8 cellular contexts compared by ENCODE assay signal in the genomic region with DNA sequence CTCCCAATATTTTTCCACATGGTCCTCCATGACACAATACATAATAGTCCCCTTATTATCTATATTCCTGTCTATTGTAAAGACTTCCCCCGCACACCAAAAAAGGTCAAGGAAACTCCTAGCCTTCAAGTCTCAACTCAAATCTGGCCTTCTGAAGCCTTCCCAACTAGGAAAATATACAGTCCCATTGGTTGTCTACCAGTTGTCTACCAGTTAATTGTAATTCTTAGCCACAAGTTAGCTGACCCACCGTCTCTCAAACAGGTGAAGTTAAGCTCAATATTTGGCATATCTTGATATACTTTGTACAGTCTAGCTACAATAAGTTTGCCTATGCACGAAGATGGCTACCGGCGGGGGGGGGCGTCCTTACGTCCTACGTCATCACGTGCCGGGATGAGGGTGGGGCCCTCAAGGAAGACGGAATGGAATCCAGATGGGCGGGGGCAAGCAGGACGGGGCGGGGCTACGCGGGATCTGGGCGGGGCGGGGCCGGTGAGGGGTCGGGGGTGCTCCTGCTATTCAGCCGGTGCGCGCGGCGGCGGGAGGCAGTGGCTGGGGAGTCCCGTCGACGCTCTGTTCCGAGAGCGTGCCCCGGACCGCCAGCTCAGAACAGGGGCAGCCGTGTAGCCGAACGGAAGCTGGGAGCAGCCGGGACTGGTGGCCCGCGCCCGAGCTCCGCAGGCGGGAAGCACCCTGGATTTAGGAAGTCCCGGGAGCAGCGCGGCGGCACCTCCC. TPM values are rescaled to one million over a fixed set of nuclear protein-coding genes. Genes with fewer than 3 reads are reported as not detected.
DNase-seq lines count a peak whose midpoint lies in the region; ATAC-seq and TF ChIP-seq lines count a peak whose summit lies in the region.

TSS of gene AHR (plus strand) at position 551 of the 738 bp plus-strand sequence. CDS start 613 bp downstream, outside the sequence.

- H3K36me3 ChIP-seq in HUES64 (ENCODE audit: insufficient read depth, low read length), result no peaks in the 10 kb centered on the region

- ATAC-seq in GM21423 (IDR thresholded peaks at IDR 0.05; ENCODE audit: unreplicated experiment), result peak; percentile 53

- peak within 1 kb of the TSS; percentile 66; the same call in 1 of the 2 replicates for H3K27ac ChIP-seq in HUES64 (ENCODE audit: low read depth, low read length)

- H3K36me3 Mint-ChIP-seq in nephron (ENCODE audit: low read depth), result no peaks in the 10 kb centered on the region
- peaks cover 7% of the 10 kb centered on the region for H3K36me3 Mint-ChIP-seq in stimulated activated naive CD8-positive, alpha-beta T cell treated with anti-CD3 and anti-CD28 coated beads, Interleukin-15, Interleukin-2, amounts not matched to agents 100 ng/mL and 50 ng/mL, for 24 hours (ENCODE audit: low read depth)

- H3K27ac Mint-ChIP-seq in nephron, result peak within 1 kb of the TSS; percentile 54 to 94 (median 69)
- H3K27ac Mint-ChIP-seq in stimulated activated naive CD8-positive, alpha-beta T cell treated with anti-CD3 and anti-CD28 coated beads, Interleukin-15, Interleukin-2, amounts not matched to agents 100 ng/mL and 50 ng/mL, for 24 hours, result peak within 1 kb of the TSS; percentile 96

- H3K27me3 ChIP-seq in HUES64 (ENCODE audit: insufficient read depth, low read length), result peaks cover 38% of the 10 kb centered on the region

- peaks cover 17% of the 10 kb centered on the region; the same call in 1 of the 2 replicates for H3K4me1 ChIP-seq in HUES64 (ENCODE audit: insufficient read depth, low read length)

- peaks cover 3% of the 10 kb centered on the region; the same call in 1 of the 2 replicates for H3K9me3 ChIP-seq in HUES64 (ENCODE audit: insufficient read depth, low read depth, low read length)

- H3K27me3 Mint-ChIP-seq in nephron (ENCODE audit: low read depth), result peaks cover 32% of the 10 kb centered on the region
- H3K27me3 Mint-ChIP-seq in stimulated activated naive CD8-positive, alpha-beta T cell treated with anti-CD3 and anti-CD28 coated beads, Interleukin-15, Interleukin-2, amounts not matched to agents 100 ng/mL and 50 ng/mL, for 24 hours, result no peaks in the 10 kb centered on the region

- peak within 1 kb of the TSS; percentile 71 for H3K9ac ChIP-seq in HUES64 (ENCODE audit: low read depth, low read length)

- DNase-seq in DMS 273 (lab: John Stamatoyannopoulos, UW; ENCODE audit: unreplicated experiment) (peak; percentile 95), RPMI8226 (peak; percentile 80), fibroblast of pulmonary artery (ENCODE audit: low read depth) (peak; percentile 97)
- peak; percentile 85 for DNase-seq in activated T-helper 9 cell treated with anti-CD3 and anti-CD28 coated beads, Interleukin-2, amount 50 U/mL, for 16 hours (ENCODE audit: low read depth)

- peaks cover 2% of the 10 kb centered on the region for H3K9me3 Mint-ChIP-seq in nephron
- peaks cover 7% of the 10 kb centered on the region for H3K9me3 Mint-ChIP-seq in stimulated activated naive CD8-positive, alpha-beta T cell treated with anti-CD3 and anti-CD28 coated beads, Interleukin-15, Interleukin-2, amounts not matched to agents 100 ng/mL and 50 ng/mL, for 24 hours

- peak within 1 kb of the TSS; percentile 84 to 92 (median 91) for H3K4me3 Mint-ChIP-seq in nephron
- peak within 1 kb of the TSS; percentile 99 for H3K4me3 Mint-ChIP-seq in stimulated activated naive CD8-positive, alpha-beta T cell treated with anti-CD3 and anti-CD28 coated beads, Interleukin-15, Interleukin-2, amounts not matched to agents 100 ng/mL and 50 ng/mL, for 24 hours

- H3K4me3 ChIP-seq in HUES64 (ENCODE audit: low read length) (peak within 1 kb of the TSS; percentile 59), fibroblast of pulmonary artery (replicated peaks; ENCODE audit: low read depth, low read length) (peak within 1 kb of the TSS; percentile 73)

- no peak for TF ChIP-seq CTCF in fibroblast of pulmonary artery (IDR thresholded peaks at IDR 0.05; ENCODE audit: low read length, missing control alignments)
- no peak for TF ChIP-seq CTCF in nephron (IDR thresholded peaks at IDR 0.05; ENCODE audit: unreplicated experiment in 3 of 3)

- H3K4me1 Mint-ChIP-seq in nephron, result peaks cover 17% of the 10 kb centered on the region
- peaks cover 30% of the 10 kb centered on the region for H3K4me1 Mint-ChIP-seq in stimulated activated naive CD8-positive, alpha-beta T cell treated with anti-CD3 and anti-CD28 coated beads, Interleukin-15, Interleukin-2, amounts not matched to agents 100 ng/mL and 50 ng/mL, for 24 hours (ENCODE audit: low read depth)

- 5% methylated on average over 44 of the region's 46 CpGs for WGBS in HUES64

RNA-seq across cellular contexts. Expression of gene AHR, which starts in this region (rescaled TPM):
- 3.0 TPM for polyA plus RNA-seq in HUES64 (2013, experiment 1 of 2)
- 3.0 TPM for polyA plus RNA-seq in HUES64 (2013, experiment 2 of 2)

Comparison
In these comparisons a context has a peak if more than half of its experiments do, and no peak if none do; other contexts are left out.
1. Peak in every context shown above with its lines: DNase-seq, ATAC-seq, H3K4me3 ChIP-seq and H3K27ac ChIP-seq.